In the genomic region with DNA sequence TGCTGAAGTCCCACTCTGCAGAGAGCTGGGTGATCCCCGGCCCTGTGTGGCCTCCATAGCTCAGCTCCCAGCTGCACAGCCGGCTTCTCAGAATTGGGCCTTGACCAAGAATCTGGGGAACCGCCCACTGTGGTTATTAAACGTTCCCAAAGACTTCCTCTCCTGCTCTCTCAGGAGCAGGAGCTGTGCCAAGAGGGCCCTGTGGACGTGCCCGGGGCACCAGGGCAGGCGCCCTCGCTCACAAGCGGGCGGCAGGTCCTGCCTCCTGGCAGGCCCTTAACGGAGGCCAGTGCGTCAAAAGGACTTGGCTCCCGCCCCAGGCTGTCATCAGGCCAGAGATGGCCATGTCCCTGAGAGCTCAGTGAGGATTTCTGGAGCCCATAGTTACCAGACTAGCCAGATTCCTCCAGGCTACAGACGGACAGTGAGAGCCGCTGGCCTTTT, we compare ENCODE assay signal across 9 cellular contexts. TPM values are rescaled to one million over a fixed set of nuclear protein-coding genes. Genes with fewer than 3 reads are reported as not detected.
DNase-seq lines count a peak whose midpoint lies in the region; ATAC-seq and TF ChIP-seq lines count a peak whose summit lies in the region.
"Had no signal": no experiment of that assay in that cellular context is flagged by ENCODE, and none has a peak within 500 bp of the region (broad histone marks: within the 10 kb centered on the region; RNA-seq: fewer than 3 reads in every experiment).

No MANE protein-coding gene starts in this region.

- intact Hi-C loops in tibial artery (cut with DNase I; ENCODE audit: low total_unique reads) = no loop called here

- H3K79me2 ChIP-seq in neural progenitor cell (ENCODE audit: low read depth) = no peaks in the 10 kb centered on the region

- H3K4me1 Mint-ChIP-seq in neural progenitor cell = peaks cover 8% of the 10 kb centered on the region
- H3K4me1 Mint-ChIP-seq: neural crest cell had no signal

- H3K4me3 Mint-ChIP-seq in neural progenitor cell = no peak overlapping the region
- H3K4me3 Mint-ChIP-seq: neural crest cell had no signal

- no peak overlapping the region for H3K4me3 ChIP-seq in brain microvascular endothelial cell (ENCODE audit: low read depth, low read length)
- H3K4me3 ChIP-seq in kidney epithelial cell (ENCODE audit: low read depth, low read length) = no peak overlapping the region
- peak overlapping the region in 1 of 2 donors; percentile 17 for H3K4me3 ChIP-seq in tibial artery
- no peak overlapping the region for H3K4me3 ChIP-seq in neural progenitor cell

- H3F3A ChIP-seq in neural progenitor cell (ENCODE audit: low read depth) = no peaks in the 10 kb centered on the region

- no peaks in the 10 kb centered on the region for H3K27me3 ChIP-seq in brain microvascular endothelial cell (replicated peaks)
- H3K27me3 ChIP-seq in kidney epithelial cell (ENCODE audit: control insufficient read depth, insufficient read depth, low read length) = peaks cover 13% of the 10 kb centered on the region
- H3K27me3 ChIP-seq in tibial artery = peaks cover 0 to 21% of the 10 kb centered on the region in 2 donors
- H3K27me3 ChIP-seq in neural progenitor cell = peaks cover 51% of the 10 kb centered on the region

- DNase-seq in LoVo (ENCODE audit: low spot score) = peak; percentile 80
- peak; percentile 66 for DNase-seq in brain microvascular endothelial cell
- peak; percentile 9 for DNase-seq in kidney epithelial cell (ENCODE audit: low read depth)
- DNase-seq in tibial artery = peak; percentile 96 to 99
- no peak for DNase-seq in GM20000 (ENCODE audit: low spot score)
- no peak for DNase-seq in neural progenitor cell (ENCODE audit: low spot score)

- H3K9me3 ChIP-seq in tibial artery = no peaks in the 10 kb centered on the region
- H3K9me3 ChIP-seq in neural progenitor cell (ENCODE audit: low read depth) = no peaks in the 10 kb centered on the region

- H3K27me3 Mint-ChIP-seq in neural progenitor cell (ENCODE audit: insufficient read depth, low read depth) = peaks cover 14% of the 10 kb centered on the region

- H2AFZ ChIP-seq in neural progenitor cell (replicated peaks) = no peak overlapping the region

- peaks cover 6 to 56% (median 43%) of the 10 kb centered on the region in 4 donors for H3K4me1 ChIP-seq in tibial artery
- H3K4me1 ChIP-seq in neural progenitor cell = peaks cover 10% of the 10 kb centered on the region

- H3K4me2 ChIP-seq in neural progenitor cell = no peak overlapping the region

- no peak overlapping the region for H3K27ac Mint-ChIP-seq in neural progenitor cell

- no peaks in the 10 kb centered on the region for H3K36me3 ChIP-seq in brain microvascular endothelial cell (replicated peaks)
- no peaks in the 10 kb centered on the region for H3K36me3 ChIP-seq in kidney epithelial cell (ENCODE audit: control insufficient read depth, insufficient read depth, low read length)
- no peaks in the 10 kb centered on the region for H3K36me3 ChIP-seq in tibial artery
- no peaks in the 10 kb centered on the region for H3K36me3 ChIP-seq in neural progenitor cell

- in situ Hi-C loops in brain microvascular endothelial cell (cut with HindIII; ENCODE audit: low pct_ligation_motif_present, low sequenced_read_pairs) = no loop called here

- no peaks in the 10 kb centered on the region for H3K9me3 Mint-ChIP-seq in neural progenitor cell
- H3K9me3 Mint-ChIP-seq: neural crest cell had no signal

- H3K27ac ChIP-seq in brain microvascular endothelial cell (no peak overlapping the region), tibial artery (peak overlapping the region; percentile 21 to 65), neural progenitor cell (no peak overlapping the region)

- TF ChIP-seq CTCF in brain microvascular endothelial cell (IDR thresholded peaks at IDR 0.05; ENCODE audit: low read depth, low read length, missing control alignments) = no peak
- TF ChIP-seq CTCF in kidney epithelial cell (IDR thresholded peaks at IDR 0.05; ENCODE audit: insufficient read depth, low read length, poor library complexity, severe bottlenecking) = no peak
- no peak for TF ChIP-seq CTCF in tibial artery (IDR thresholded peaks at IDR 0.05)
- TF ChIP-seq CTCF in GM20000 (IDR thresholded peaks at IDR 0.05; ENCODE audit: extremely low read depth, missing control alignments) = no peak
- no peak for TF ChIP-seq CTCF in neural progenitor cell (IDR thresholded peaks at IDR 0.05)

- no peak overlapping the region for H3K9ac ChIP-seq in neural progenitor cell

- no peaks in the 10 kb centered on the region for H3K36me3 Mint-ChIP-seq in neural progenitor cell

- ATAC-seq in HG03460 (IDR thresholded peaks at IDR 0.05; ENCODE audit: unreplicated experiment) (no peak), GM21360 (IDR thresholded peaks at IDR 0.05; ENCODE audit: unreplicated experiment) (no peak)

- H4K20me1 ChIP-seq in neural progenitor cell (ENCODE audit: low read depth) = no peaks in the 10 kb centered on the region

RNA-seq across cellular contexts. Expression of gene ZC3H12D, which starts 30.4 kb away (rescaled TPM):
- total RNA-seq in kidney epithelial cell (not detected in 2 replicates), neural progenitor cell (ENCODE audit: low replicate concordance) (0.03 TPM in 1 of 2 replicates, not detected in the other)

RNA-seq across cellular contexts. Expression of gene SUMO4, which starts 54.4 kb away (rescaled TPM):
- 0.96 TPM in 1 of 2 replicates, not detected in the other for total RNA-seq in kidney epithelial cell
- 0.82 and 2.3 TPM in 2 replicates for total RNA-seq in neural progenitor cell (ENCODE audit: low replicate concordance)

Comparison
In these comparisons a context has a peak if more than half of its experiments do, and no peak if none do; other contexts are left out.
1. DNase-seq: peak in LoVo (single experiment), brain microvascular endothelial cell (single experiment), kidney epithelial cell (single experiment) and tibial artery (2 of 2); none in GM20000 (single experiment) and neural progenitor cell (single experiment).
2. H3K27ac ChIP-seq: peak in tibial artery (2 of 2); none in brain microvascular endothelial cell (single experiment) and neural progenitor cell (single experiment).